In genomic region chr1:184754479-184755225, GRCh38 we compare ENCODE assay signal across 8 cellular contexts. TPM values are rescaled to one million over a fixed set of nuclear protein-coding genes. Genes with fewer than 3 reads are reported as not detected.
A peak's percentile ranks its signal among the peaks of the same experiment; 100 is the strongest.
DNase-seq lines count a peak whose midpoint lies in the region; ATAC-seq, FAIRE-seq and TF ChIP-seq lines count a peak whose summit lies in the region.

TSS of gene EDEM3 (minus strand) at chr1:184754858. CDS start at chr1:184754646, 212 bp downstream.

- H3K4me2 ChIP-seq in trophoblast cell (ENCODE audit: low read length), result peak within 1 kb of the TSS; percentile 98

- H3K36me3 ChIP-seq in adrenal gland (replicated peaks in 1 of 2) (no peaks in the 10 kb centered on the region), trophoblast cell (ENCODE audit: control insufficient read depth in 1 of 2, insufficient read depth in 2 of 2, low read length in 2 of 2) (no peaks in the 10 kb centered on the region), transverse colon (no peaks in the 10 kb centered on the region)

- H3K27me3 ChIP-seq in adrenal gland, result no peaks in the 10 kb centered on the region
- no peaks in the 10 kb centered on the region for H3K27me3 ChIP-seq in trophoblast cell (ENCODE audit: insufficient read depth, low read length)
- H3K27me3 ChIP-seq in transverse colon, result no peaks in the 10 kb centered on the region

- H3K79me2 ChIP-seq in trophoblast cell (ENCODE audit: control insufficient read depth, insufficient read depth, low read length, poor library complexity), result peaks cover 3% of the 10 kb centered on the region

- H3K4me3 ChIP-seq in adrenal gland, result peak within 1 kb of the TSS; percentile 17 to 92 (median 84)
- H3K4me3 ChIP-seq in trophoblast cell (ENCODE audit: low read depth, low read length), result peak within 1 kb of the TSS; percentile 97
- H3K4me3 ChIP-seq in transverse colon, result peak within 1 kb of the TSS; percentile 58 to 93 (median 69)

- H3K9me3 ChIP-seq in adrenal gland (replicated peaks in 1 of 3), result no peaks in the 10 kb centered on the region
- no peaks in the 10 kb centered on the region for H3K9me3 ChIP-seq in trophoblast cell (ENCODE audit: insufficient read depth, low read depth, low read length)
- H3K9me3 ChIP-seq in transverse colon, result no peaks in the 10 kb centered on the region

- peak within 1 kb of the TSS; percentile 56 for H3K4ac ChIP-seq in trophoblast cell (ENCODE audit: low read depth, low read length)

- peak within 1 kb of the TSS; percentile 45 for H2BK5ac ChIP-seq in trophoblast cell (ENCODE audit: low read depth, low read length, poor library complexity)

- peaks cover 4% of the 10 kb centered on the region for H3K79me1 ChIP-seq in trophoblast cell (ENCODE audit: low read length)

- peak within 1 kb of the TSS; percentile 56 for H2BK120ac ChIP-seq in trophoblast cell (ENCODE audit: insufficient read depth, low read length, poor library complexity)

- ATAC-seq in HG02852 (IDR thresholded peaks at IDR 0.05; ENCODE audit: unreplicated experiment), result peak; percentile 89

- H4K12ac ChIP-seq in trophoblast cell (ENCODE audit: low read depth, low read length), result peak within 1 kb of the TSS; percentile 66

- H3K27ac ChIP-seq in adrenal gland (peak within 1 kb of the TSS; percentile 89 to 96 (median 91)), trophoblast cell (ENCODE audit: low read depth, low read length) (peak within 1 kb of the TSS; percentile 80), transverse colon (peak within 1 kb of the TSS; percentile 95 to 97 (median 96))

- peak; percentile 91 for DNase-seq in GM12892 (ENCODE audit: insufficient read length)
- peak; percentile 100 for DNase-seq in NCI-H146 (lab: John Stamatoyannopoulos, UW)
- DNase-seq in T-helper 1 cell, result peak; percentile 96 to 99 (median 97)
- peak; percentile 98 to 100 (median 100) for DNase-seq in adrenal gland
- DNase-seq in cardiac septum (ENCODE audit: low spot score), result peak; percentile 99
- DNase-seq in trophoblast cell, result peak; percentile 99
- peak; percentile 98 for DNase-seq in transverse colon

- peak within 1 kb of the TSS; percentile 64 for H4K91ac ChIP-seq in trophoblast cell (ENCODE audit: low read depth, low read length)

- peak within 1 kb of the TSS; percentile 65 for H3K14ac ChIP-seq in trophoblast cell (ENCODE audit: low read length)

- peak within 1 kb of the TSS; percentile 81 for H2AFZ ChIP-seq in trophoblast cell (ENCODE audit: insufficient read depth, low read length, poor library complexity)

- H2AK5ac ChIP-seq in trophoblast cell (ENCODE audit: low read length), result no peak within 1 kb of the TSS

- FAIRE-seq in GM12892 (lab: Jason Lieb, UNC), result peak; percentile 99

- in situ Hi-C loops in transverse colon (cut with MboI; ENCODE audit: low pct_ligation_motif_present in 1 of 4, low pct_unique_long_range_greater_than_20kb in 1 of 4, low sequenced_read_pairs in 3 of 4), result no loop called here

- no peak within 1 kb of the TSS for H3K23ac ChIP-seq in trophoblast cell (ENCODE audit: low read length)

- no peak for TF ChIP-seq CTCF in adrenal gland (IDR thresholded peaks at IDR 0.05)
- TF ChIP-seq CTCF in transverse colon (IDR thresholded peaks at IDR 0.05), result peak in 1 of 5 experiments; percentile 8

- H2BK12ac ChIP-seq in trophoblast cell (ENCODE audit: low read length), result no peak within 1 kb of the TSS

- H3K4me1 ChIP-seq in adrenal gland (replicated peaks in 1 of 2), result peaks cover 9 to 32% of the 10 kb centered on the region in 2 donors
- no peaks in the 10 kb centered on the region for H3K4me1 ChIP-seq in trophoblast cell (ENCODE audit: control insufficient read depth in 1 of 2, insufficient read depth in 2 of 2, low read length in 2 of 2)
- H3K4me1 ChIP-seq in transverse colon, result peaks cover 0 to 45% (median 25%) of the 10 kb centered on the region in 4 donors

- TF ChIP-seq POLR2A in GM12892 (IDR thresholded peaks at IDR 0.05; ENCODE audit: low read depth, low read length) (peak; percentile 91), adrenal gland (IDR thresholded peaks at IDR 0.05) (peak; percentile 87 to 91), transverse colon (IDR thresholded peaks at IDR 0.05) (peak; percentile 97)

- H4K8ac ChIP-seq in trophoblast cell (ENCODE audit: low read depth, low read length), result peak within 1 kb of the TSS; percentile 95

- no peak for TF ChIP-seq EP300 in transverse colon (IDR thresholded peaks at IDR 0.05; ENCODE audit: low read depth)

- H3K18ac ChIP-seq in trophoblast cell (ENCODE audit: low read length), result peak within 1 kb of the TSS; percentile 74

- intact Hi-C loops in adrenal gland (cut with DNase I), result no loop called here
- intact Hi-C loops in cardiac septum (cut with DNase I), result loop anchor here (1.0 kb wide), 1 partner anchor 402 kb away; the partner anchor contains the start of gene TRMT1L
- intact Hi-C loops in transverse colon (cut with DNase I; ENCODE audit: low total_unique reads), result no loop called here

- peak within 1 kb of the TSS; percentile 79 for H3K9ac ChIP-seq in trophoblast cell (ENCODE audit: low read length)

- WGBS in adrenal gland, 4 donors, result 0 to 4% (median 0%) methylated on average over 5 to 76 of the region's 76 CpGs
- no CpG with 5 or more reads among the region's 76 CpGs for WGBS in trophoblast cell (ENCODE audit: extremely low coverage, insufficient coverage, insufficient read length)
- WGBS in transverse colon (ENCODE audit: low coverage in 1 of 2), 2 donors, result 0% methylated on average over 67 of the region's 76 CpGs; no CpG with 5 or more reads in 1 of the 2 donors

RNA-seq across cellular contexts. Expression of gene EDEM3, which starts in this region (rescaled TPM):
- polyA plus RNA-seq in GM12892 (2012; ENCODE audit: missing spikeins), result 6.8 TPM
- total RNA-seq in adrenal gland, result 10 to 100 TPM; 23.6 to 61.2 (median 35.6) TPM
- polyA plus RNA-seq in adrenal gland, result 10 to 100 TPM in 1 of 3 donors, 1 to 10 TPM in 2; 6.5 to 32.1 (median 7.7) TPM
- total RNA-seq in cardiac septum, result 18.5 TPM
- 14.7 and 14.8 TPM in 2 replicates for polyA plus RNA-seq in trophoblast cell (2013)
- 10 to 100 TPM; 28.1 to 57.0 (median 42.7) TPM for total RNA-seq in transverse colon

Comparison
In these comparisons a context has a peak if more than half of its experiments do, and no peak if none do; other contexts are left out.
1. Peak in every context shown above with its lines: DNase-seq, ATAC-seq, H3K4me3 ChIP-seq and H3K27ac ChIP-seq.